ENCODE assay signal across 8 cellular contexts in genomic region chr1:47710075-47711071, GRCh38.
DNase-seq lines count a peak whose midpoint lies in the region; ATAC-seq and TF ChIP-seq lines count a peak whose summit lies in the region.

No MANE protein-coding gene starts in this region.

- in situ Hi-C loops in HAP-1 (cut with MboI; ENCODE audit: low sequenced_read_pairs), result loop anchor here (5.0 to 10.0 kb wide), 3 partner anchors 278 to 516 kb away; partner anchors contain the start of gene PDZK1IP1

- DNase-seq in DMS 273 treated with DMSO at 0.1 percent for 48 hours (lab: John Stamatoyannopoulos, UW) (peak; percentile 25), HAP-1 (ENCODE audit: low spot score in 2 of 2) (peak; percentile 52 to 85), NCI-H2227 (lab: John Stamatoyannopoulos, UW; ENCODE audit: unreplicated experiment) (peak; percentile 76), lung (ENCODE audit: low spot score) (peak; percentile 69)
- DNase-seq in activated CD8-positive, alpha-beta memory T cell treated with anti-CD3 and anti-CD28 coated beads for 1 hour (ENCODE audit: extremely low read depth in 1 of 2, low read depth in 1 of 2), result peak; percentile 11 to 53
- peak; percentile 55 for DNase-seq in effector CD4-positive, alpha-beta T cell
- DNase-seq in stimulated activated CD4-positive, alpha-beta T cell treated with anti-CD3 and anti-CD28 coated beads, TNF-alpha, amount 100 ng/mL, for 4 hours (ENCODE audit: low read depth in 3 of 3), result peak; percentile 13 to 53 (median 27)

- H3K4me3 ChIP-seq in HAP-1 (peak overlapping the region; percentile 25), lung (no peak overlapping the region)

- H3K27me3 ChIP-seq in HAP-1 (ENCODE audit: low read depth) (peaks cover 7% of the 10 kb centered on the region), lung (ENCODE audit: control insufficient read depth, insufficient read depth) (no peaks in the 10 kb centered on the region)

- peak; percentile 81 for ATAC-seq in lung (ENCODE audit: insufficient read depth, low FRiP score)
- no peak for ATAC-seq in GM19324 (IDR thresholded peaks at IDR 0.05; ENCODE audit: low FRiP score, unreplicated experiment)

- no peak overlapping the region for H3K27ac ChIP-seq in lung (ENCODE audit: low read depth in 1 of 2, low read length in 1 of 2)

- H3K4me1 ChIP-seq in HAP-1 (peaks cover 15% of the 10 kb centered on the region), lung (ENCODE audit: control insufficient read depth in 2 of 2, insufficient read depth in 2 of 2, low read length in 2 of 2) (peaks cover 0 to 5% of the 10 kb centered on the region in 2 donors)

- TF ChIP-seq CTCF in lung (IDR thresholded peaks at IDR 0.05; ENCODE audit: control extremely low read depth, extremely low read depth), result peak; percentile 89

- H3K36me3 ChIP-seq in HAP-1 (replicated peaks), result no peaks in the 10 kb centered on the region
- no peaks in the 10 kb centered on the region for H3K36me3 ChIP-seq in lung (ENCODE audit: control insufficient read depth in 2 of 2, insufficient read depth in 2 of 2, low read length in 2 of 2)

- H3K9me3 ChIP-seq in HAP-1 (no peaks in the 10 kb centered on the region), lung (ENCODE audit: control insufficient read depth in 2 of 2, insufficient read depth in 1 of 2, low read length in 1 of 2) (no peaks in the 10 kb centered on the region)

- WGBS in lung, 2 donors, result 4 to 5% methylated on average over 59 of the region's 59 CpGs

Comparison
In these comparisons a context has a peak if more than half of its experiments do, and no peak if none do; other contexts are left out.
1. DNase-seq: peak in every context shown above with its lines; median percentile 76 in NCI-H2227; 69 in lung; 68 in HAP-1; 55 in effector CD4-positive, alpha-beta T cell; 32 in activated CD8-positive, alpha-beta memory T cell treated with anti-CD3 and anti-CD28 coated beads for 1 hour; 27 in stimulated activated CD4-positive, alpha-beta T cell treated with anti-CD3 and anti-CD28 coated beads, TNF-alpha, amount 100 ng/mL, for 4 hours; 25 in DMS 273 treated with DMSO at 0.1 percent for 48 hours.